Comparison of ENCODE assay signal across 16 cellular contexts in the genomic region with DNA sequence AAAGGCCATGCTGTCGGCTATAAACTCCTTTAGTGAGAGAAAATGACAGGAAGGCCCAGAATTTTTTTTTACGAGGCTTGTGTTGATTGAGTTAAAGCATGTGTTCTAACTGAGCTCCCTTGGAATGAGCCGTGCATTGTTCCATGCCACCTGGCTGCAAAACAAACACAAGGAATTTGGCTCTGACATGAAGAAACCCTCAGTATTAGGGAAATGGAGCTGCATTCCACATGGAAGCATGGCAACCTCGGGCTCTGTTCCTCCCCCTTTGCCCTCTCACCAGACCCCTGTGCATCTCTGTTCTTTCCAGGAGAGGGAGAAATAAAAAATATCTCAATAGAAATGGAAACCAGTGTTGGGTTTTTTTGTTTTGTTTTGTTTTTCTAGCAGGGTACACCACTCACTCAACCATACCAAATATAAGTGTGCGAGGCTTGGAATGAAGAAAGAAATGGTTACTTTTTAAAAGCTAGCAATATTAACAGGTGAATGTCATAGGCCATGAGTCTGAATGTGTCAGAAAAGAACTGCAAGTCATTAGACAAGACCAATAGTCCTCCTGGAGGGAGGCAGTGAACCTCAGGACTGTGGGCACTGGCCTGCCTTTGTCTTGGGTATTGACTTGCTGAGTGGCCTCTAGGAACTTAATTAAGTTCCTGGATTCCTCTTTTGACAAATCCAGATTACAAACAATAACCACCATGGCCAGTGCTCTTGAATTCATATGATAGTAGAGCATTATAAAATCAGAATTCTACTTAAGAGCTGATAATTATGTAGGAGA.
DNase-seq lines count a peak whose midpoint lies in the region; ATAC-seq, FAIRE-seq and TF ChIP-seq lines count a peak whose summit lies in the region.
"Had no signal": no experiment of that assay in that cellular context is flagged by ENCODE, and none has a peak within 500 bp of the region (broad histone marks: within the 10 kb centered on the region; RNA-seq: fewer than 3 reads in every experiment).

No MANE protein-coding gene starts in this region.

- peak overlapping the region in 1 of 4 donors; percentile 24 for H3K27ac ChIP-seq in gastroesophageal sphincter
- H3K27ac ChIP-seq in prostate gland = no peak overlapping the region
- H3K27ac ChIP-seq: lower lobe of right lung had no signal

- H3K9me3 ChIP-seq in gastroesophageal sphincter (no peaks in the 10 kb centered on the region), prostate gland (no peaks in the 10 kb centered on the region)
- H3K9me3 ChIP-seq: lower lobe of right lung had no signal

- no peaks in the 10 kb centered on the region for H3K9me3 Mint-ChIP-seq in natural killer cell treated with Interleukin-12 subunit alpha and Interleukin-12 subunit beta and Interleukin-15 and Interleukin-18, amount 100 ng/mL, for 72 hours
- H3K9me3 Mint-ChIP-seq: CD8-positive, alpha-beta T cell; stimulated activated naive CD8-positive, alpha-beta T cell treated with anti-CD3 and anti-CD28 coated beads, Interleukin-15, amount 100 ng/mL, for 72 hours had no signal

- no peaks in the 10 kb centered on the region for H3K27me3 Mint-ChIP-seq in natural killer cell treated with Interleukin-12 subunit alpha and Interleukin-12 subunit beta and Interleukin-15 and Interleukin-18, amount 100 ng/mL, for 72 hours
- H3K27me3 Mint-ChIP-seq: effector memory CD8-positive, alpha-beta T cell; stimulated activated naive CD8-positive, alpha-beta T cell treated with anti-CD3 and anti-CD28 coated beads, Interleukin-15, amount 100 ng/mL, for 72 hours had no signal

- no peak for TF ChIP-seq EP300 in gastroesophageal sphincter (IDR thresholded peaks at IDR 0.05)

- intact Hi-C loops in prostate gland (cut with DNase I) = no loop called here

- WGBS in gastroesophageal sphincter (ENCODE audit: low coverage in 1 of 2), 2 donors = 29 to 32% methylated on average over 5 of the region's 5 CpGs
- 19% methylated on average over 5 of the region's 5 CpGs for WGBS in prostate gland

- H3K36me3 ChIP-seq in gastroesophageal sphincter (no peaks in the 10 kb centered on the region), prostate gland (no peaks in the 10 kb centered on the region)
- H3K36me3 ChIP-seq: lower lobe of right lung had no signal

- no peak overlapping the region for H3K27ac Mint-ChIP-seq in natural killer cell treated with Interleukin-12 subunit alpha and Interleukin-12 subunit beta and Interleukin-15 and Interleukin-18, amount 100 ng/mL, for 72 hours
- H3K27ac Mint-ChIP-seq: CD8-positive, alpha-beta T cell; effector memory CD8-positive, alpha-beta T cell; stimulated activated naive CD8-positive, alpha-beta T cell treated with anti-CD3 and anti-CD28 coated beads, Interleukin-15, amount 100 ng/mL, for 72 hours had no signal

- DNase-seq in NCI-H146 (lab: John Stamatoyannopoulos, UW) = peak; percentile 14
- DNase-seq in NCI-H146 treated with DMSO at 0.1 percent for 48 hours (lab: John Stamatoyannopoulos, UW; ENCODE audit: unreplicated experiment) = no peak
- DNase-seq in NCI-H2171 treated with DMSO at 0.1 percent for 48 hours (lab: John Stamatoyannopoulos, UW) = peak; percentile 81
- DNase-seq in prostate gland (ENCODE audit: low spot score) = peak; percentile 39
- no peak for DNase-seq in natural killer cell treated with Interleukin-12 subunit alpha and Interleukin-12 subunit beta and Interleukin-15 and Interleukin-18, amount 100 ng/mL, for 72 hours (ENCODE audit: low spot score)
- DNase-seq in urothelium cell line (ENCODE audit: low spot score) = no peak
- no peak for DNase-seq in activated effector memory CD4-positive, alpha-beta T cell treated with anti-CD3 and anti-CD28 coated beads, Interleukin-2, amount 50 U/mL, for 16 hours
- DNase-seq: activated gamma-delta T cell treated with Interleukin-2 at 50 U/mL for 16 hours; CD8-positive, alpha-beta T cell; effector memory CD8-positive, alpha-beta T cell; GOT3; KG1; lower lobe of right lung; small intestine; stimulated activated naive CD8-positive, alpha-beta T cell treated with anti-CD3 and anti-CD28 coated beads, Interleukin-15, amount 100 ng/mL, for 72 hours had no signal

- TF ChIP-seq POLR2A in gastroesophageal sphincter (IDR thresholded peaks at IDR 0.05) (no peak), prostate gland (IDR thresholded peaks at IDR 0.05) (no peak)

- H3K4me3 Mint-ChIP-seq in natural killer cell treated with Interleukin-12 subunit alpha and Interleukin-12 subunit beta and Interleukin-15 and Interleukin-18, amount 100 ng/mL, for 72 hours = no peak overlapping the region
- H3K4me3 Mint-ChIP-seq: CD8-positive, alpha-beta T cell; effector memory CD8-positive, alpha-beta T cell; stimulated activated naive CD8-positive, alpha-beta T cell treated with anti-CD3 and anti-CD28 coated beads, Interleukin-15, amount 100 ng/mL, for 72 hours had no signal

- peaks cover 0 to 14% (median 5%) of the 10 kb centered on the region in 3 donors for H3K4me1 ChIP-seq in gastroesophageal sphincter
- peaks cover 6% of the 10 kb centered on the region for H3K4me1 ChIP-seq in prostate gland (replicated peaks)
- H3K4me1 ChIP-seq: lower lobe of right lung had no signal

- H3K4me3 ChIP-seq in gastroesophageal sphincter = no peak overlapping the region
- H3K4me3 ChIP-seq in prostate gland = no peak overlapping the region
- H3K4me3 ChIP-seq: lower lobe of right lung had no signal

- H3K4me1 Mint-ChIP-seq in natural killer cell treated with Interleukin-12 subunit alpha and Interleukin-12 subunit beta and Interleukin-15 and Interleukin-18, amount 100 ng/mL, for 72 hours (ENCODE audit: low read depth in 2 of 2) = no peaks in the 10 kb centered on the region
- H3K4me1 Mint-ChIP-seq: stimulated activated naive CD8-positive, alpha-beta T cell treated with anti-CD3 and anti-CD28 coated beads, Interleukin-15, amount 100 ng/mL, for 72 hours had no signal

- no peak for FAIRE-seq in urothelium cell line (lab: Jason Lieb, UNC)
- FAIRE-seq: small intestine had no signal

- H3K27me3 ChIP-seq in gastroesophageal sphincter (no peaks in the 10 kb centered on the region), prostate gland (replicated peaks; ENCODE audit: insufficient read depth) (no peaks in the 10 kb centered on the region)

- H3K36me3 Mint-ChIP-seq in natural killer cell treated with Interleukin-12 subunit alpha and Interleukin-12 subunit beta and Interleukin-15 and Interleukin-18, amount 100 ng/mL, for 72 hours = no peaks in the 10 kb centered on the region
- H3K36me3 Mint-ChIP-seq: CD8-positive, alpha-beta T cell had no signal

- peak; percentile 46 for ATAC-seq in gastroesophageal sphincter
- no peak for ATAC-seq in natural killer cell treated with Interleukin-12 subunit alpha and Interleukin-12 subunit beta and Interleukin-15 and Interleukin-18, amount 100 ng/mL, for 72 hours
- ATAC-seq: CD8-positive, alpha-beta T cell; effector memory CD8-positive, alpha-beta T cell; lower lobe of right lung; stimulated activated naive CD8-positive, alpha-beta T cell treated with anti-CD3 and anti-CD28 coated beads, Interleukin-15, amount 100 ng/mL, for 72 hours had no signal

- no peak for TF ChIP-seq CTCF in gastroesophageal sphincter (IDR thresholded peaks at IDR 0.05)
- no peak for TF ChIP-seq CTCF in prostate gland (IDR thresholded peaks at IDR 0.05)

Comparison
In these comparisons a context has a peak if more than half of its experiments do, and no peak if none do; other contexts are left out.
1. DNase-seq: peak in NCI-H146 (single experiment), NCI-H2171 treated with DMSO at 0.1 percent for 48 hours (single experiment) and prostate gland (single experiment); none in NCI-H146 treated with DMSO at 0.1 percent for 48 hours (single experiment), natural killer cell treated with Interleukin-12 subunit alpha and Interleukin-12 subunit beta and Interleukin-15 and Interleukin-18, amount 100 ng/mL, for 72 hours (single experiment), urothelium cell line (single experiment) and activated effector memory CD4-positive, alpha-beta T cell treated with anti-CD3 and anti-CD28 coated beads, Interleukin-2, amount 50 U/mL, for 16 hours (single experiment).